Comparison of ENCODE assay signal across 1 cellular context in genomic region chr1:1959459-1959839, GRCh38.
TF ChIP-seq lines count a peak whose summit lies in the region.

No MANE protein-coding gene starts in this region.

TF ChIP-seq in H1, 55 proteins besides CTCF, POLR2A, EP300 and RAD21:
- no peak for TF ChIP-seq ZNF274 (IDR thresholded peaks at IDR 0.05; ENCODE audit: borderline replicate concordance, extremely low read depth, low read length)
- no peak for TF ChIP-seq HDAC2 (IDR thresholded peaks at IDR 0.05; ENCODE audit: borderline replicate concordance in 1 of 2, low read depth in 2 of 2, low read length in 2 of 2)
- no peak for TF ChIP-seq BCL11A (IDR thresholded peaks at IDR 0.05; ENCODE audit: low read depth in 2 of 2, low read length in 2 of 2)
- TF ChIP-seq BRCA1 (IDR thresholded peaks at IDR 0.05; ENCODE audit: low read depth, low read length) = no peak
- no peak for TF ChIP-seq CTBP2 (IDR thresholded peaks at IDR 0.05; ENCODE audit: borderline replicate concordance, insufficient read depth, insufficient read length, low read length)
- no peak for TF ChIP-seq RXRA (IDR thresholded peaks at IDR 0.05; ENCODE audit: insufficient read depth, low read depth, low read length)
- TF ChIP-seq CBX5 (IDR thresholded peaks at IDR 0.05; ENCODE audit: low read depth, low read length) = no peak
- no peak for TF ChIP-seq TAF7 (optimal IDR thresholded peaks at IDR 0.05; ENCODE audit: borderline replicate concordance, low read depth, low read length)
- no peak for TF ChIP-seq ATF2 (IDR thresholded peaks at IDR 0.05; ENCODE audit: low read length)
- no peak for TF ChIP-seq SP2 (IDR thresholded peaks at IDR 0.05; ENCODE audit: low read length)
- no peak for TF ChIP-seq ATF3 (IDR thresholded peaks at IDR 0.05; ENCODE audit: insufficient read depth, low read depth, low read length)
- TF ChIP-seq BACH1 (IDR thresholded peaks at IDR 0.05; ENCODE audit: low read length) = no peak
- TF ChIP-seq KDM1A (IDR thresholded peaks at IDR 0.05; ENCODE audit: borderline replicate concordance, low read length) = no peak
- no peak for TF ChIP-seq SP4 (IDR thresholded peaks at IDR 0.05; ENCODE audit: low read length)
- no peak for TF ChIP-seq E2F6 (IDR thresholded peaks at IDR 0.05)
- no peak for TF ChIP-seq NANOG (IDR thresholded peaks at IDR 0.05; ENCODE audit: insufficient read depth, low read depth, low read length, poor library complexity, severe bottlenecking)
